Comparison of ENCODE assay signal across 26 cellular contexts in genomic region chr4:907103-907400, GRCh38. TPM values are rescaled to one million over a fixed set of nuclear protein-coding genes. Genes with fewer than 3 reads are reported as not detected.
A peak's percentile ranks its signal among the peaks of the same experiment; 100 is the strongest.
DNase-seq lines count a peak whose midpoint lies in the region; ATAC-seq, FAIRE-seq and TF ChIP-seq lines count a peak whose summit lies in the region.
"Had no signal": no experiment of that assay in that cellular context is flagged by ENCODE, and none has a peak within 500 bp of the region (broad histone marks: within the 10 kb centered on the region; RNA-seq: fewer than 3 reads in every experiment).

No MANE protein-coding gene starts in this region.

- H3K4me3 ChIP-seq in GM23338 (no peak overlapping the region), kidney (ENCODE audit: low read length in 2 of 2) (no peak overlapping the region)
- H3K4me3 ChIP-seq: A549, GM23248, PC-9, SJSA1 had no signal

- FAIRE-seq in kidney (lab: Jason Lieb, UNC): no peak
- FAIRE-seq: A549, D721Med, HepG2 had no signal

- H3K9me3 ChIP-seq in kidney (ENCODE audit: control insufficient read depth in 1 of 2, low read length in 2 of 2): no peaks in the 10 kb centered on the region
- H3K9me3 ChIP-seq: A549, SJSA1 had no signal

- no peak overlapping the region for H3K4me2 ChIP-seq in GM23338
- H3K4me2 ChIP-seq: A549, PC-9 had no signal

- H3K9me3 Mint-ChIP-seq in CD14-positive monocyte (peaks cover 0 to 13% (median 1%) of the 10 kb centered on the region in 7 donors), GM23338 (peaks cover 6% of the 10 kb centered on the region)
- H3K9me3 Mint-ChIP-seq in stimulated activated naive B cell treated with anti-CD40 and anti-IgM and Interleukin-4, amounts not matched to agents 10 μg/mL and 1 μg/mL and 100 μg/mL, for 72 hours: peaks cover 0 to 9% of the 10 kb centered on the region in 2 donors
- H3K9me3 Mint-ChIP-seq in naive thymus-derived CD8-positive, alpha-beta T cell: no peaks in the 10 kb centered on the region

- H3K36me3 Mint-ChIP-seq in CD14-positive monocyte (peaks cover 55 to 92% of the 10 kb centered on the region in 2 donors), GM23338 (ENCODE audit: low read depth) (peaks cover 26% of the 10 kb centered on the region)
- peaks cover 54 to 57% of the 10 kb centered on the region in 2 donors for H3K36me3 Mint-ChIP-seq in stimulated activated naive B cell treated with anti-CD40 and anti-IgM and Interleukin-4, amounts not matched to agents 10 μg/mL and 1 μg/mL and 100 μg/mL, for 72 hours
- H3K36me3 Mint-ChIP-seq in naive thymus-derived CD8-positive, alpha-beta T cell: peaks cover 0 to 53% (median 7%) of the 10 kb centered on the region in 3 donors

- ATAC-seq in GM23338: no peak
- ATAC-seq in stimulated activated naive B cell treated with anti-CD40 and anti-IgM and Interleukin-4, amounts not matched to agents 10 μg/mL and 1 μg/mL and 100 μg/mL, for 72 hours (replicated peaks): no peak
- ATAC-seq in naive thymus-derived CD8-positive, alpha-beta T cell: no peak
- ATAC-seq: A549, HepG2 had no signal

- H4K20me1 ChIP-seq in GM23338 (replicated peaks; ENCODE audit: insufficient read depth): no peaks in the 10 kb centered on the region

- no peak overlapping the region for H2AFZ ChIP-seq in GM23338
- H2AFZ ChIP-seq: GM23248, PC-9 had no signal

- H3K36me3 ChIP-seq in GM23338 (ENCODE audit: insufficient read depth) (no peaks in the 10 kb centered on the region), kidney (ENCODE audit: control insufficient read depth in 1 of 2, insufficient read depth in 2 of 2, low read length in 2 of 2) (peaks cover 8 to 12% of the 10 kb centered on the region in 2 donors)
- H3K36me3 ChIP-seq: SJSA1 had no signal

- DNase-seq in CD14-positive monocyte (ENCODE audit: low spot score) (no peak), GM23338 (ENCODE audit: low spot score) (no peak), kidney (peak; percentile 72), NCI-H526 (lab: John Stamatoyannopoulos, UW) (no peak), erythroblast (lab: John Stamatoyannopoulos, UW) (no peak)
- DNase-seq in stimulated activated naive B cell treated with anti-CD40 and anti-IgM and Interleukin-4, amounts not matched to agents 10 μg/mL and 1 μg/mL and 100 μg/mL, for 72 hours: no peak
- no peak for DNase-seq in naive thymus-derived CD8-positive, alpha-beta T cell
- DNase-seq: AML-193, C1 segment of cervical spinal cord, GM23248, H9, Karpas-422, MV-4-11, NCI-H1105 treated with DMSO at 0.1 percent for 48 hours, NCI-H146, NCI-H1930, NCI-H2107, NCI-H446, NCI-H524 treated with DMSO at 0.1 percent for 48 hours, NCI-H82, PC-9, Right ventricle myocardium superior had no signal

- H3K27ac Mint-ChIP-seq in CD14-positive monocyte (peak overlapping the region in 4 of 7 donors; percentile 35 to 58 (median 37)), GM23338 (peak overlapping the region; percentile 52; the same call in 1 of the 2 replicates)
- H3K27ac Mint-ChIP-seq in stimulated activated naive B cell treated with anti-CD40 and anti-IgM and Interleukin-4, amounts not matched to agents 10 μg/mL and 1 μg/mL and 100 μg/mL, for 72 hours: peak overlapping the region; percentile 25
- H3K27ac Mint-ChIP-seq in naive thymus-derived CD8-positive, alpha-beta T cell: peak overlapping the region in 3 of 10 donors; percentile 60 to 71 (median 68)

- H3K4me1 Mint-ChIP-seq in CD14-positive monocyte: no peaks in the 10 kb centered on the region
- H3K4me1 Mint-ChIP-seq in GM23338: peaks cover 11% of the 10 kb centered on the region
- peaks cover 0 to 5% of the 10 kb centered on the region in 2 donors for H3K4me1 Mint-ChIP-seq in stimulated activated naive B cell treated with anti-CD40 and anti-IgM and Interleukin-4, amounts not matched to agents 10 μg/mL and 1 μg/mL and 100 μg/mL, for 72 hours
- peaks cover 0 to 8% (median 7%) of the 10 kb centered on the region in 4 donors for H3K4me1 Mint-ChIP-seq in naive thymus-derived CD8-positive, alpha-beta T cell

- no peak overlapping the region for H3K4me3 Mint-ChIP-seq in CD14-positive monocyte
- no peak overlapping the region for H3K4me3 Mint-ChIP-seq in GM23338
- no peak overlapping the region for H3K4me3 Mint-ChIP-seq in stimulated activated naive B cell treated with anti-CD40 and anti-IgM and Interleukin-4, amounts not matched to agents 10 μg/mL and 1 μg/mL and 100 μg/mL, for 72 hours
- H3K4me3 Mint-ChIP-seq in naive thymus-derived CD8-positive, alpha-beta T cell: no peak overlapping the region
- H3K4me3 Mint-ChIP-seq: H9 had no signal

- no peak overlapping the region for H3K9ac ChIP-seq in kidney (ENCODE audit: low read length in 2 of 2)
- H3K9ac ChIP-seq: GM23248 had no signal

- H3K27me3 Mint-ChIP-seq in CD14-positive monocyte (ENCODE audit: low read depth in 3 of 3) (no peaks in the 10 kb centered on the region), GM23338 (ENCODE audit: insufficient read depth, low read depth, poor library complexity) (peaks cover 13% of the 10 kb centered on the region)
- no peaks in the 10 kb centered on the region for H3K27me3 Mint-ChIP-seq in stimulated activated naive B cell treated with anti-CD40 and anti-IgM and Interleukin-4, amounts not matched to agents 10 μg/mL and 1 μg/mL and 100 μg/mL, for 72 hours
- no peaks in the 10 kb centered on the region for H3K27me3 Mint-ChIP-seq in naive thymus-derived CD8-positive, alpha-beta T cell

- H3K79me2 ChIP-seq in GM23338 (replicated peaks; ENCODE audit: insufficient read depth): peaks cover 8% of the 10 kb centered on the region; the same call in 1 of the 2 replicates

- no peaks in the 10 kb centered on the region for H3K27me3 ChIP-seq in GM23338 (ENCODE audit: insufficient read depth)
- H3K27me3 ChIP-seq: SJSA1 had no signal

- POLR2A ChIA-PET in naive thymus-derived CD8-positive, alpha-beta T cell (lab: Charles Lee): no interaction called here

- peaks cover 7% of the 10 kb centered on the region; the same call in 1 of the 2 replicates for H3K4me1 ChIP-seq in GM23338 (ENCODE audit: insufficient read depth)
- no peaks in the 10 kb centered on the region for H3K4me1 ChIP-seq in kidney (ENCODE audit: control insufficient read depth in 1 of 2, insufficient read depth in 1 of 2, low read depth in 1 of 2, low read length in 2 of 2)
- H3K4me1 ChIP-seq: A549, SJSA1 had no signal

- intact Hi-C loops in CD14-positive monocyte (cut with micrococcal nuclease): no loop called here
- intact Hi-C loops in kidney (cut with DNase I): no loop called here

- H3F3A ChIP-seq in GM23338 (replicated peaks; ENCODE audit: low read depth): 0 out of 2 replicates have a peak, but pooled peaks cover 6% of the 10 kb centered on the region

- H3K9me2 ChIP-seq in GM23338 (ENCODE audit: insufficient read depth): no peaks in the 10 kb centered on the region

- no peak for TF ChIP-seq POLR2A in erythroblast (IDR thresholded peaks at IDR 0.05; ENCODE audit: low read length)

- TF ChIP-seq CTCF in CD14-positive monocyte (IDR thresholded peaks at IDR 0.05) (no peak), GM23338 (conservative IDR thresholded peaks at IDR 0.05; ENCODE audit: low read depth in 2 of 2) (no peak), kidney (IDR thresholded peaks at IDR 0.05; ENCODE audit: borderline replicate concordance, extremely low read depth, insufficient read depth) (no peak)

- H3K27ac ChIP-seq in GM23338 (ENCODE audit: low read depth) (no peak overlapping the region), kidney (ENCODE audit: low read depth in 2 of 2, low read length in 2 of 2) (no peak overlapping the region)
- H3K27ac ChIP-seq: A549, GM23248, PC-9, SJSA1 had no signal

TF ChIP-seq in GM23338, 12 proteins besides CTCF, POLR2A, EP300 and RAD21 (continues in another document):
- TF ChIP-seq NANOG (IDR thresholded peaks at IDR 0.05; ENCODE audit: borderline replicate concordance): no peak
- TF ChIP-seq ZNF331 (CRISPR knock-in tag; IDR thresholded peaks at IDR 0.05; ENCODE audit: low read depth): no peak
- no peak for TF ChIP-seq CREB1 (CRISPR knock-in tag; IDR thresholded peaks at IDR 0.05; ENCODE audit: low read depth)
- TF ChIP-seq STAT1 (IDR thresholded peaks at IDR 0.05; ENCODE audit: unreplicated experiment): no peak
- no peak for TF ChIP-seq REST (IDR thresholded peaks at IDR 0.05; ENCODE audit: unreplicated experiment)

RNA-seq across cellular contexts. Expression of gene GAK, which starts 25.1 kb away (rescaled TPM):
- polyA plus RNA-seq in CD14-positive monocyte (10 to 100 TPM; 40.3 to 54.9 TPM), GM23338 (2016; fragmentation: Nextera tagmentation; extraction: Ambion mirVana) (47.9 and 48.5 TPM in 2 replicates), kidney (ENCODE audit: insufficient read depth, low read depth, low replicate concordance) (92.0 TPM)
- total RNA-seq in GM23338 (2014; rRNA removed; shearing (Covaris generic)): 88.6 and 124 TPM in 2 replicates
- 124 TPM for total RNA-seq in kidney
- 100 to 1,000 TPM; 162 to 164 TPM for total RNA-seq in naive thymus-derived CD8-positive, alpha-beta T cell
- 10 to 100 TPM; 45.0 to 71.0 (median 57.6) TPM for polyA plus RNA-seq in naive thymus-derived CD8-positive, alpha-beta T cell

RNA-seq across cellular contexts. Expression of gene TMEM175, which starts 25.2 kb away (rescaled TPM):
- polyA plus RNA-seq in CD14-positive monocyte: 10 to 100 TPM; 18.9 to 20.7 TPM
- total RNA-seq in GM23338 (2014; rRNA removed; shearing (Covaris generic)): 4.2 and 11.4 TPM in 2 replicates
- polyA plus RNA-seq in GM23338 (2016; fragmentation: Nextera tagmentation; extraction: Ambion mirVana): 6.5 and 8.0 TPM in 2 replicates
- 31.1 TPM for total RNA-seq in kidney
- 26.0 TPM for polyA plus RNA-seq in kidney (ENCODE audit: insufficient read depth, low read depth, low replicate concordance)
- total RNA-seq in naive thymus-derived CD8-positive, alpha-beta T cell: 10 to 100 TPM; 65.6 to 72.9 TPM
- 10 to 100 TPM in 2 of 3 donors, 1 to 10 TPM in 1; 6.4 to 14.7 (median 11.5) TPM for polyA plus RNA-seq in naive thymus-derived CD8-positive, alpha-beta T cell
